Comparison of ENCODE assay signal across 1 cellular context in genomic region chr19:19662866-19663291, GRCh38.
TF ChIP-seq lines count a peak whose summit lies in the region.

No MANE protein-coding gene starts in this region.

TF ChIP-seq in HCT116, 20 proteins besides CTCF, POLR2A, EP300 and RAD21 (continued from another document):
- TF ChIP-seq CEBPB (IDR thresholded peaks at IDR 0.05; ENCODE audit: low read depth), result no peak
- TF ChIP-seq TCF7L2 (IDR thresholded peaks at IDR 0.05; ENCODE audit: borderline replicate concordance, extremely low read depth, insufficient read depth, insufficient read length), result no peak
- TF ChIP-seq YY1 (IDR thresholded peaks at IDR 0.05; ENCODE audit: extremely low read depth, insufficient replicate concordance, low read depth, low read length), result no peak
- no peak for TF ChIP-seq ZBTB33 (IDR thresholded peaks at IDR 0.05; ENCODE audit: extremely low read depth, insufficient replicate concordance, low read length)
- no peak for TF ChIP-seq CBX3 (IDR thresholded peaks at IDR 0.05; ENCODE audit: low read depth)
- TF ChIP-seq FOSL1 (IDR thresholded peaks at IDR 0.05; ENCODE audit: low read depth), result no peak
- no peak for TF ChIP-seq EGR1 (IDR thresholded peaks at IDR 0.05; ENCODE audit: low read depth)
- no peak for TF ChIP-seq SRF (IDR thresholded peaks at IDR 0.05; ENCODE audit: low read depth)
- no peak for TF ChIP-seq MAX (IDR thresholded peaks at IDR 0.05)
- TF ChIP-seq ZFX (IDR thresholded peaks at IDR 0.05), result no peak
- no peak for TF ChIP-seq EZH2 (IDR thresholded peaks at IDR 0.05)
- TF ChIP-seq ELF1 (IDR thresholded peaks at IDR 0.05; ENCODE audit: borderline replicate concordance, low read depth), result no peak
- TF ChIP-seq SP1 (IDR thresholded peaks at IDR 0.05; ENCODE audit: low read depth), result no peak
- TF ChIP-seq POLR2AphosphoS5 (IDR thresholded peaks at IDR 0.05; ENCODE audit: low read depth, low read length), result no peak
- TF ChIP-seq ZNF274 (IDR thresholded peaks at IDR 0.05; ENCODE audit: low read depth, low read length), result no peak
- TF ChIP-seq EZH2phosphoT487 (IDR thresholded peaks at IDR 0.05; ENCODE audit: borderline replicate concordance), result no peak
